Comparison of ENCODE assay signal across 10 cellular contexts in the genomic region with DNA sequence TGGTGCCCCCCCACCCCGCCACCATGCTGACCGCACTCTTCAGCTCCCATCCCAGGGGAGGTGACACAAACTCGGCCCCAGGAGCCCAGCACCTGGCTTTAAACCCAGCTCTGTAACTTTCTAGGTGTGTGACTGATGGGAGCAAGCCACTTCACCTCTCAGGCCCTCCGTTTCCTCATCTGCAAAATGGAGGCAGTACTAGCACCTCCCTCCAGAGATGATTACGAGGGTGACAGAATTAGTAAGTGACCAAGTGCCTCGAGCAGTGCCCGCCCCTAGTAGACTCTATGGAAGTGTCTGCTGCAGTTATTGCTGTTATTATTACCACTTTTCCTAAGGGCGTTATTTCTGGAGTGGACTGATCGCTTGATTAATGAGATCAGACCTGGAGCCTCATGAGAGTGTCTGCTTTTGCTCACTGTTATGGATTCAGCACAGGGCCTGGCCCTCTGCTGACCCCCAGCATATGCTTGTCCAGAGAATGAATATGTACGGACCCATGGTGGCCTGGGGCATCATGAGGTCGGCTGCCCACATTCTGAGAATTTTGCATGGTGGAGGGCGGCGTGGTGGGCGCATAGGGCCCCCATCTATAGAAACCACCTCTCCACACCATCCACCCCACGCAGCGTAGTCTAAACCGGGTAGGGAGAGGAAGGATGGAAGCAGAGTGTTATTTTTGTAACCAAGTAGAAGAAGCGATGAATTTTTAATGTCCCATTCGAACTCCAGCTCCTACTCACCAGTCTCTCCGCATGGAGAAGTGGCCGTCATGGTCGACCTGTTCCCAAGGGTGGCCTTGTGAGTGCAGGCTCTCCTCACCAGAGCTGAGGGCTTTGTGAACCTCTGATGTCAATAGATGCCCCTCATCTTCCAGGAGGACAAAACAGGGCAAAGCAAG. TPM values are rescaled to one million over a fixed set of nuclear protein-coding genes. Genes with fewer than 3 reads are reported as not detected.
A peak's percentile ranks its signal among the peaks of the same experiment; 100 is the strongest.
DNase-seq lines count a peak whose midpoint lies in the region; ATAC-seq and TF ChIP-seq lines count a peak whose summit lies in the region.
"Had no signal": no experiment of that assay in that cellular context is flagged by ENCODE, and none has a peak within 500 bp of the region (broad histone marks: within the 10 kb centered on the region; RNA-seq: fewer than 3 reads in every experiment).

No MANE protein-coding gene starts in this region.

- H3K36me3 Mint-ChIP-seq in IgD-negative memory B cell: no peaks in the 10 kb centered on the region

- H3K4me1 ChIP-seq in breast epithelium (peaks cover 20 to 35% of the 10 kb centered on the region in 2 donors), mesodermal cell (ENCODE audit: control insufficient read depth, insufficient read depth, low read length, poor library complexity, severe bottlenecking) (peaks cover 58% of the 10 kb centered on the region)

- WGBS in mesodermal cell (ENCODE audit: insufficient coverage in 2 of 2), 2 experiments: 97% methylated on average over 11 to 12 of the region's 22 CpGs

- H3K27me3 Mint-ChIP-seq in IgD-negative memory B cell: no peaks in the 10 kb centered on the region

- H3K27ac Mint-ChIP-seq in IgD-negative memory B cell: peak overlapping the region in 2 of 3 donors; percentile 68 to 80

- DNase-seq in breast epithelium (ENCODE audit: low spot score in 2 of 2) (no peak), substantia nigra (lab: John Stamatoyannopoulos, UW) (no peak), omental fat pad (ENCODE audit: low spot score) (no peak), NCI-H1417 (lab: John Stamatoyannopoulos, UW) (no peak)
- DNase-seq: NCI-H2107 had no signal

- H3K4me3 Mint-ChIP-seq in IgD-negative memory B cell: peak overlapping the region in 2 of 4 donors; percentile 89 to 95

- peaks cover 28 to 44% (median 35%) of the 10 kb centered on the region in 3 donors for H3K4me1 Mint-ChIP-seq in IgD-negative memory B cell

- H3K4me3 ChIP-seq in breast epithelium (no peak overlapping the region), mesodermal cell (ENCODE audit: extremely low read depth, insufficient read depth, low read length, poor library complexity, severe bottlenecking) (no peak overlapping the region)
- H3K4me3 ChIP-seq: SK-N-MC had no signal

- H3K9me3 Mint-ChIP-seq in IgD-negative memory B cell: no peaks in the 10 kb centered on the region

- intact Hi-C loops in breast epithelium (cut with DNase I; ENCODE audit: low total_unique reads): no loop called here

- TF ChIP-seq CTCF in breast epithelium (IDR thresholded peaks at IDR 0.05) (no peak), omental fat pad (IDR thresholded peaks at IDR 0.05) (no peak)

- ATAC-seq in HG02588 (IDR thresholded peaks at IDR 0.05; ENCODE audit: unreplicated experiment) (no peak), omental fat pad (ENCODE audit: low FRiP score) (no peak)

- peak overlapping the region; percentile 96 to 99 for H3K27ac ChIP-seq in breast epithelium
- peak overlapping the region; percentile 10 for H3K27ac ChIP-seq in mesodermal cell (ENCODE audit: low read depth, low read length, severe bottlenecking)
- peak overlapping the region; percentile 38 for H3K27ac ChIP-seq in substantia nigra (ENCODE audit: low read depth, low read length, poor library complexity, severe bottlenecking)
- H3K27ac ChIP-seq: SK-N-MC had no signal

- H3K9me3 ChIP-seq in breast epithelium (no peaks in the 10 kb centered on the region), mesodermal cell (ENCODE audit: control insufficient read depth, low read length) (no peaks in the 10 kb centered on the region)

- no peaks in the 10 kb centered on the region for H3K27me3 ChIP-seq in breast epithelium

- no peak for TF ChIP-seq POLR2A in breast epithelium (IDR thresholded peaks at IDR 0.05)

- H3K36me3 ChIP-seq in breast epithelium (no peaks in the 10 kb centered on the region), mesodermal cell (ENCODE audit: control insufficient read depth, insufficient read depth, low read length) (peaks cover 73% of the 10 kb centered on the region)

RNA-seq across cellular contexts. Expression of gene CAPN12, which starts 48.2 kb away (rescaled TPM):
- polyA plus RNA-seq in IgD-negative memory B cell: 31.6 TPM
- total RNA-seq in breast epithelium: 1 to 10 TPM in 2 of 3 donors, under 1 TPM in 1; 0.16 to 9.2 (median 4.1) TPM
- polyA plus RNA-seq in mesodermal cell (2013, experiment 1 of 2): 4.4 TPM
- polyA plus RNA-seq in mesodermal cell (2013, experiment 2 of 2): 3.0 TPM
- 1 to 10 TPM; 1.0 to 2.5 (median 1.4) TPM for total RNA-seq in omental fat pad
- total RNA-seq: Daoy had no signal

RNA-seq across cellular contexts. Expression of gene ACTN4, which starts 48.6 kb away (rescaled TPM):
- polyA plus RNA-seq in IgD-negative memory B cell: 21.8 TPM
- total RNA-seq in breast epithelium (100 to 1,000 TPM; 182 to 296 (median 269) TPM), omental fat pad (100 to 1,000 TPM; 290 to 517 (median 367) TPM)
- polyA plus RNA-seq in mesodermal cell (2013, experiment 1 of 2): 478 TPM
- 340 TPM for polyA plus RNA-seq in mesodermal cell (2013, experiment 2 of 2)

Comparison
In these comparisons a context has a peak if more than half of its experiments do, and no peak if none do; other contexts are left out.
1. H3K27ac ChIP-seq: peak in every context shown above with its lines; median percentile 98 in breast epithelium; 38 in substantia nigra; 10 in mesodermal cell.